In the genomic region with DNA sequence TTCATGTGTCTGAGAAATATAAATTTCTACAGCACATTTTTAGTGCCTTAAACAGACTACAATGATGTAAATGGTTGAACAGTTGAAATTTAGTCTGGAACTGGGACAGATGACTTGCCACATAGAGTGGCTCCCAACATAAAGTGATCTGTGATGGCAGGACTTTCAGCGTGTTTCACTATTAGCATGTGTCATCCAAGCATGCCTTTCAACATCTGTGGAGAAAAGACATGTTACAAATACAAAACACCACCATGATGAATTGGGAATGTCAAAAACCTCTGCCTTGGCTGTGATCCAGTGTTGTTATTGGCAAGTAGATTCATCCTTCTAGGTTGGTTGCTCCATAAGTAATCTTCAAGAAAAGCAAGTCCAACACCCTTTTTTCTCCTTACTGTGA, we compare ENCODE assay signal across 1 cellular context.
TF ChIP-seq lines count a peak whose summit lies in the region.

No MANE protein-coding gene starts in this region.

TF ChIP-seq in WTC11, 78 proteins besides CTCF, POLR2A, EP300 and RAD21 (continued from another document):
- TF ChIP-seq, protein P1, sequence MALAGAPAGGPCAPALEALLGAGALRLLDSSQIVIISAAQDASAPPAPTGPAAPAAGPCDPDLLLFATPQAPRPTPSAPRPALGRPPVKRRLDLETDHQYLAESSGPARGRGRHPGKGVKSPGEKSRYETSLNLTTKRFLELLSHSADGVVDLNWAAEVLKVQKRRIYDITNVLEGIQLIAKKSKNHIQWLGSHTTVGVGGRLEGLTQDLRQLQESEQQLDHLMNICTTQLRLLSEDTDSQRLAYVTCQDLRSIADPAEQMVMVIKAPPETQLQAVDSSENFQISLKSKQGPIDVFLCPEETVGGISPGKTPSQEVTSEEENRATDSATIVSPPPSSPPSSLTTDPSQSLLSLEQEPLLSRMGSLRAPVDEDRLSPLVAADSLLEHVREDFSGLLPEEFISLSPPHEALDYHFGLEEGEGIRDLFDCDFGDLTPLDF (CRISPR knock-in tag; IDR thresholded peaks at IDR 0.05) = no peak
- TF ChIP-seq HMGA2 (CRISPR knock-in tag; IDR thresholded peaks at IDR 0.05) (no peak), EMX1 (CRISPR knock-in tag; IDR thresholded peaks at IDR 0.05) (no peak), NR2C2 (CRISPR knock-in tag; IDR thresholded peaks at IDR 0.05) (no peak), FOXK1 (CRISPR knock-in tag; IDR thresholded peaks at IDR 0.05) (no peak), ETV6 (CRISPR knock-in tag; IDR thresholded peaks at IDR 0.05) (no peak), ZNF396 (CRISPR knock-in tag; IDR thresholded peaks at IDR 0.05; ENCODE audit: borderline replicate concordance) (no peak), NFE2L1 (CRISPR knock-in tag; IDR thresholded peaks at IDR 0.05) (no peak)
- TF ChIP-seq, protein P2, sequence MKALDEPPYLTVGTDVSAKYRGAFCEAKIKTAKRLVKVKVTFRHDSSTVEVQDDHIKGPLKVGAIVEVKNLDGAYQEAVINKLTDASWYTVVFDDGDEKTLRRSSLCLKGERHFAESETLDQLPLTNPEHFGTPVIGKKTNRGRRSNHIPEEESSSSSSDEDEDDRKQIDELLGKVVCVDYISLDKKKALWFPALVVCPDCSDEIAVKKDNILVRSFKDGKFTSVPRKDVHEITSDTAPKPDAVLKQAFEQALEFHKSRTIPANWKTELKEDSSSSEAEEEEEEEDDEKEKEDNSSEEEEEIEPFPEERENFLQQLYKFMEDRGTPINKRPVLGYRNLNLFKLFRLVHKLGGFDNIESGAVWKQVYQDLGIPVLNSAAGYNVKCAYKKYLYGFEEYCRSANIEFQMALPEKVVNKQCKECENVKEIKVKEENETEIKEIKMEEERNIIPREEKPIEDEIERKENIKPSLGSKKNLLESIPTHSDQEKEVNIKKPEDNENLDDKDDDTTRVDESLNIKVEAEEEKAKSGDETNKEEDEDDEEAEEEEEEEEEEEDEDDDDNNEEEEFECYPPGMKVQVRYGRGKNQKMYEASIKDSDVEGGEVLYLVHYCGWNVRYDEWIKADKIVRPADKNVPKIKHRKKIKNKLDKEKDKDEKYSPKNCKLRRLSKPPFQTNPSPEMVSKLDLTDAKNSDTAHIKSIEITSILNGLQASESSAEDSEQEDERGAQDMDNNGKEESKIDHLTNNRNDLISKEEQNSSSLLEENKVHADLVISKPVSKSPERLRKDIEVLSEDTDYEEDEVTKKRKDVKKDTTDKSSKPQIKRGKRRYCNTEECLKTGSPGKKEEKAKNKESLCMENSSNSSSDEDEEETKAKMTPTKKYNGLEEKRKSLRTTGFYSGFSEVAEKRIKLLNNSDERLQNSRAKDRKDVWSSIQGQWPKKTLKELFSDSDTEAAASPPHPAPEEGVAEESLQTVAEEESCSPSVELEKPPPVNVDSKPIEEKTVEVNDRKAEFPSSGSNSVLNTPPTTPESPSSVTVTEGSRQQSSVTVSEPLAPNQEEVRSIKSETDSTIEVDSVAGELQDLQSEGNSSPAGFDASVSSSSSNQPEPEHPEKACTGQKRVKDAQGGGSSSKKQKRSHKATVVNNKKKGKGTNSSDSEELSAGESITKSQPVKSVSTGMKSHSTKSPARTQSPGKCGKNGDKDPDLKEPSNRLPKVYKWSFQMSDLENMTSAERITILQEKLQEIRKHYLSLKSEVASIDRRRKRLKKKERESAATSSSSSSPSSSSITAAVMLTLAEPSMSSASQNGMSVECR (CRISPR knock-in tag; IDR thresholded peaks at IDR 0.05; ENCODE audit: borderline replicate concordance) = no peak
- TF ChIP-seq, protein P3, sequence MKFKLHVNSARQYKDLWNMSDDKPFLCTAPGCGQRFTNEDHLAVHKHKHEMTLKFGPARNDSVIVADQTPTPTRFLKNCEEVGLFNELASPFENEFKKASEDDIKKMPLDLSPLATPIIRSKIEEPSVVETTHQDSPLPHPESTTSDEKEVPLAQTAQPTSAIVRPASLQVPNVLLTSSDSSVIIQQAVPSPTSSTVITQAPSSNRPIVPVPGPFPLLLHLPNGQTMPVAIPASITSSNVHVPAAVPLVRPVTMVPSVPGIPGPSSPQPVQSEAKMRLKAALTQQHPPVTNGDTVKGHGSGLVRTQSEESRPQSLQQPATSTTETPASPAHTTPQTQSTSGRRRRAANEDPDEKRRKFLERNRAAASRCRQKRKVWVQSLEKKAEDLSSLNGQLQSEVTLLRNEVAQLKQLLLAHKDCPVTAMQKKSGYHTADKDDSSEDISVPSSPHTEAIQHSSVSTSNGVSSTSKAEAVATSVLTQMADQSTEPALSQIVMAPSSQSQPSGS (CRISPR knock-in tag; IDR thresholded peaks at IDR 0.05; ENCODE audit: borderline replicate concordance, low read depth) = no peak
- TF ChIP-seq, protein P4, sequence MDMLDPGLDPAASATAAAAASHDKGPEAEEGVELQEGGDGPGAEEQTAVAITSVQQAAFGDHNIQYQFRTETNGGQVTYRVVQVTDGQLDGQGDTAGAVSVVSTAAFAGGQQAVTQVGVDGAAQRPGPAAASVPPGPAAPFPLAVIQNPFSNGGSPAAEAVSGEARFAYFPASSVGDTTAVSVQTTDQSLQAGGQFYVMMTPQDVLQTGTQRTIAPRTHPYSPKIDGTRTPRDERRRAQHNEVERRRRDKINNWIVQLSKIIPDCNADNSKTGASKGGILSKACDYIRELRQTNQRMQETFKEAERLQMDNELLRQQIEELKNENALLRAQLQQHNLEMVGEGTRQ (CRISPR knock-in tag; IDR thresholded peaks at IDR 0.05) = no peak
- TF ChIP-seq, protein P5, sequence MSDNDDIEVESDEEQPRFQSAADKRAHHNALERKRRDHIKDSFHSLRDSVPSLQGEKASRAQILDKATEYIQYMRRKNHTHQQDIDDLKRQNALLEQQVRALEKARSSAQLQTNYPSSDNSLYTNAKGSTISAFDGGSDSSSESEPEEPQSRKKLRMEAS (CRISPR knock-in tag; IDR thresholded peaks at IDR 0.05) = no peak
